In genomic region chr20:64080013-64080812, GRCh38 we compare ENCODE assay signal across 8 cellular contexts. TPM values are rescaled to one million over a fixed set of nuclear protein-coding genes. Genes with fewer than 3 reads are reported as not detected.
DNase-seq lines count a peak whose midpoint lies in the region; ATAC-seq and TF ChIP-seq lines count a peak whose summit lies in the region.

TSS of gene OPRL1 (plus strand) at chr20:64080082. CDS start at chr20:64092721, 12,639 bp downstream.

- peak in 2 of 3 experiments; percentile 29 to 31 for DNase-seq in stimulated activated CD4-positive, alpha-beta T cell treated with anti-CD3 and anti-CD28 coated beads, TNF-alpha, amount 100 ng/mL, for 4 hours (ENCODE audit: low read depth in 3 of 3)
- no peak for DNase-seq in stimulated activated CD4-positive, alpha-beta T cell treated with anti-CD3 and anti-CD28 coated beads, Interleukin-15, amount 100 ng/mL, for 24 hours
- DNase-seq in activated gamma-delta T cell (lab: John Stamatoyannopoulos, UW) (peak; percentile 42), left ventricle myocardium inferior (no peak), skeletal muscle cell (ENCODE audit: low read depth) (no peak), mucosa of gallbladder (ENCODE audit: low spot score) (no peak), NCI-H774 (lab: John Stamatoyannopoulos, UW) (no peak)

- no peak for ATAC-seq in HG02938 (IDR thresholded peaks at IDR 0.05; ENCODE audit: unreplicated experiment)

- TF ChIP-seq CTCF in left ventricle myocardium inferior (IDR thresholded peaks at IDR 0.05; ENCODE audit: borderline replicate concordance), result no peak

- H3K27me3 ChIP-seq in left ventricle myocardium inferior (ENCODE audit: low read depth), result peaks cover 16% of the 10 kb centered on the region

- H3K4me1 ChIP-seq in left ventricle myocardium inferior, result peaks cover 54% of the 10 kb centered on the region

- peak within 1 kb of the TSS; percentile 85 for H3K27ac ChIP-seq in left ventricle myocardium inferior (replicated peaks)

- H3K4me3 ChIP-seq in left ventricle myocardium inferior, result peak within 1 kb of the TSS; percentile 90
- peak within 1 kb of the TSS; percentile 81 for H3K4me3 ChIP-seq in skeletal muscle cell (ENCODE audit: low read depth, low read length)

- intact Hi-C loops in left ventricle myocardium inferior (cut with micrococcal nuclease), result no loop called here

- H3K36me3 ChIP-seq in left ventricle myocardium inferior, result no peaks in the 10 kb centered on the region

- no peaks in the 10 kb centered on the region for H3K9me3 ChIP-seq in left ventricle myocardium inferior (replicated peaks)

RNA-seq across cellular contexts. Expression of gene OPRL1, which starts in this region (rescaled TPM):
- total RNA-seq in left ventricle myocardium inferior (0.52 TPM), mucosa of gallbladder (1.7 TPM)

Comparison
In these comparisons a context has a peak if more than half of its experiments do, and no peak if none do; other contexts are left out.
1. DNase-seq: peak in stimulated activated CD4-positive, alpha-beta T cell treated with anti-CD3 and anti-CD28 coated beads, TNF-alpha, amount 100 ng/mL, for 4 hours (2 of 3) and activated gamma-delta T cell (single experiment); none in stimulated activated CD4-positive, alpha-beta T cell treated with anti-CD3 and anti-CD28 coated beads, Interleukin-15, amount 100 ng/mL, for 24 hours (single experiment), left ventricle myocardium inferior (single experiment), skeletal muscle cell (single experiment), mucosa of gallbladder (single experiment) and NCI-H774 (single experiment).